ENCODE assay signal across 15 cellular contexts in genomic region chr3:123695152-123695551, GRCh38.
A peak's percentile ranks its signal among the peaks of the same experiment; 100 is the strongest.
DNase-seq lines count a peak whose midpoint lies in the region; ATAC-seq, FAIRE-seq and TF ChIP-seq lines count a peak whose summit lies in the region.
"Had no signal": no experiment of that assay in that cellular context is flagged by ENCODE, and none has a peak within 500 bp of the region (broad histone marks: within the 10 kb centered on the region; RNA-seq: fewer than 3 reads in every experiment).

No MANE protein-coding gene starts in this region.

- no peak for FAIRE-seq in small intestine (lab: Jason Lieb, UNC)
- FAIRE-seq: H1 had no signal

- H3K4me3 ChIP-seq in colonic mucosa (no peak overlapping the region), lower lobe of right lung (peak overlapping the region; percentile 8), small intestine (ENCODE audit: low read depth in 1 of 2, low read length in 2 of 2) (no peak overlapping the region)

- 57 to 75% (median 71%) methylated on average over 2 of the region's 2 CpGs for WGBS in small intestine, 3 donors

- no peaks in the 10 kb centered on the region for H3K4me1 ChIP-seq in colonic mucosa
- H3K4me1 ChIP-seq in lower lobe of right lung, result peaks cover 58% of the 10 kb centered on the region
- H3K4me1 ChIP-seq in small intestine (ENCODE audit: control insufficient read depth in 2 of 2, insufficient read depth in 1 of 2, low read depth in 1 of 2, low read length in 1 of 2), result no peaks in the 10 kb centered on the region

- H3K27ac ChIP-seq in colonic mucosa (peak overlapping the region; percentile 2), lower lobe of right lung (peak overlapping the region; percentile 78), small intestine (ENCODE audit: low read depth in 1 of 2, low read length in 1 of 2) (peak overlapping the region; percentile 9 to 83)

- H3K27me3 ChIP-seq in colonic mucosa, result no peaks in the 10 kb centered on the region
- no peaks in the 10 kb centered on the region for H3K27me3 ChIP-seq in lower lobe of right lung (ENCODE audit: low read depth)
- no peaks in the 10 kb centered on the region for H3K27me3 ChIP-seq in small intestine (ENCODE audit: control insufficient read depth in 2 of 2, insufficient read depth in 2 of 2, low read length in 2 of 2)

- ATAC-seq in lower lobe of right lung (no peak), GM19463 (IDR thresholded peaks at IDR 0.05; ENCODE audit: unreplicated experiment) (no peak)
- ATAC-seq: natural killer cell treated with Interleukin-12 subunit alpha and Interleukin-12 subunit beta and Interleukin-15 and Interleukin-18, amount 100 ng/mL, for 72 hours had no signal

- no peaks in the 10 kb centered on the region for H3K9me3 ChIP-seq in colonic mucosa
- H3K9me3 ChIP-seq in lower lobe of right lung, result no peaks in the 10 kb centered on the region
- no peaks in the 10 kb centered on the region for H3K9me3 ChIP-seq in small intestine (ENCODE audit: control insufficient read depth, low read depth)

- peak overlapping the region in 1 of 2 donors; percentile 39 for H3K9ac ChIP-seq in colonic mucosa (ENCODE audit: low read depth in 2 of 2, low read length in 2 of 2)

- intact Hi-C loops in colonic mucosa (cut with DNase I) (loop anchor here (5.0 kb wide), 1 partner anchor 43 kb away; no protein-coding TSS in a partner anchor), lower lobe of right lung (cut with DNase I) (no loop called here)

- H3K36me3 ChIP-seq in colonic mucosa, result no peaks in the 10 kb centered on the region
- peaks cover 14% of the 10 kb centered on the region for H3K36me3 ChIP-seq in lower lobe of right lung
- H3K36me3 ChIP-seq in small intestine (ENCODE audit: control insufficient read depth in 2 of 2, insufficient read depth in 2 of 2, low read length in 2 of 2), result no peaks in the 10 kb centered on the region

- TF ChIP-seq CTCF in colonic mucosa (IDR thresholded peaks at IDR 0.05) (no peak), lower lobe of right lung (IDR thresholded peaks at IDR 0.05) (no peak)

- DNase-seq in EL, result peak; percentile 40
- DNase-seq in colonic mucosa, result no peak
- DNase-seq in lower lobe of right lung, result no peak
- no peak for DNase-seq in small intestine
- no peak for DNase-seq in activated effector memory CD4-positive, alpha-beta T cell treated with anti-CD3 and anti-CD28 coated beads, Interleukin-2, amount 50 U/mL, for 16 hours
- DNase-seq in NAMALWA (ENCODE audit: low spot score), result no peak
- no peak for DNase-seq in SW 1271 (lab: John Stamatoyannopoulos, UW)
- DNase-seq: activated CD4-positive, alpha-beta T cell treated with anti-CD3 and anti-CD28 coated beads for 1 hour; C1 segment of cervical spinal cord; erythroblast; NCI-H2227 treated with DMSO at 0.1 percent for 48 hours; stimulated activated CD8-positive, alpha-beta memory T cell treated with anti-CD3 and anti-CD28 coated beads, Interleukin-4, amount 100 ng/mL, for 48 hours had no signal

Comparison
In these comparisons a context has a peak if more than half of its experiments do, and no peak if none do; other contexts are left out.
1. H3K27ac ChIP-seq: peak in every context shown above with its lines; median percentile 78 in lower lobe of right lung; 46 in small intestine; 2 in colonic mucosa.